ENCODE assay signal across 8 cellular contexts in the genomic region with DNA sequence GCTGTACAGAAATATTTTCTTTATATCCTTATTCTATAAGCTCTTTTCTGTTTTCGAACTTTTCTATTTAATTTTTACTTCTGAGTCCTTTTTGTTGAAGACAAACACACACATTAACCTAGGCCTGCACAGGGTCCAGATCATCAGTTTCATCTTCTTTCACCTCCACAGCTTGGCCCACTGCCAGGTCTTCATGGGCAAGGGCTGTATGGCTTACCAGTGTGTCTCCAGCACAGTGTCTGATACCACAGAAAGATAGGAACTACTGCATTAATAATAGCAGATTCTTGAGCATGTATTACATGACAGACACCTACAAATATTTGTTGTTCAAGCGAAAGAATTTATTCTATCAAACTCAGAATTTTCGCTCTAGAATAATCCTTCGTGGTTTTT. TPM values are rescaled to one million over a fixed set of nuclear protein-coding genes. Genes with fewer than 3 reads are reported as not detected.
DNase-seq lines count a peak whose midpoint lies in the region; ATAC-seq and TF ChIP-seq lines count a peak whose summit lies in the region.

No MANE protein-coding gene starts in this region.

- no peak overlapping the region for H3K4me3 Mint-ChIP-seq in T-helper 2 cell treated with Interferon-gamma antibody and Interleukin-4, amounts not matched to agents 5 μg/mL and 100 μg/mL, for 36 hours
- H3K4me3 Mint-ChIP-seq in WTC11 = no peak overlapping the region

- H3K9me3 Mint-ChIP-seq in T-helper 2 cell treated with Interferon-gamma antibody and Interleukin-4, amounts not matched to agents 5 μg/mL and 100 μg/mL, for 36 hours = no peaks in the 10 kb centered on the region
- H3K9me3 Mint-ChIP-seq in WTC11 = no peaks in the 10 kb centered on the region

- ATAC-seq in WTC11 = no peak

- no peaks in the 10 kb centered on the region for H3K27me3 Mint-ChIP-seq in T-helper 2 cell treated with Interferon-gamma antibody and Interleukin-4, amounts not matched to agents 5 μg/mL and 100 μg/mL, for 36 hours (ENCODE audit: low read depth)
- H3K27me3 Mint-ChIP-seq in WTC11 (ENCODE audit: low read depth) = no peaks in the 10 kb centered on the region

- H3K27ac Mint-ChIP-seq in T-helper 2 cell treated with Interferon-gamma antibody and Interleukin-4, amounts not matched to agents 5 μg/mL and 100 μg/mL, for 36 hours = no peak overlapping the region
- no peak overlapping the region for H3K27ac Mint-ChIP-seq in WTC11

- POLR2A ChIA-PET in WTC11 (lab: Charles Lee) = no interaction called here

- no peak for TF ChIP-seq CTCF in WTC11 (IDR thresholded peaks at IDR 0.05)

- CTCF ChIA-PET in WTC11 (lab: Charles Lee) = no interaction called here

- DNase-seq in T-helper 2 cell (peak in 3 of 5 experiments; percentile 18 to 62 (median 33)), NCI-H2029 (lab: John Stamatoyannopoulos, UW) (peak; percentile 53), dermis blood vessel endothelial cell (peak; percentile 37), SKM-1 (lab: John Stamatoyannopoulos, UW; ENCODE audit: unreplicated experiment) (no peak), WTC11 (ENCODE audit: low spot score) (no peak), epidermal melanocyte (ENCODE audit: insufficient read length, low spot score) (no peak)
- DNase-seq in T-helper 2 cell treated with Interferon-gamma antibody and Interleukin-4, amounts not matched to agents 5 μg/mL and 100 μg/mL, for 36 hours (ENCODE audit: low spot score) = no peak
- peak; percentile 19 for DNase-seq in stimulated activated CD4-positive, alpha-beta T cell treated with anti-CD3 and anti-CD28 coated beads, Interleukin-2, amount 100 ng/mL, for 4 hours (ENCODE audit: low read depth)

- H3K4me1 Mint-ChIP-seq in T-helper 2 cell treated with Interferon-gamma antibody and Interleukin-4, amounts not matched to agents 5 μg/mL and 100 μg/mL, for 36 hours (ENCODE audit: low read depth) = peaks cover 12% of the 10 kb centered on the region
- peaks cover 59% of the 10 kb centered on the region for H3K4me1 Mint-ChIP-seq in WTC11

- H3K36me3 Mint-ChIP-seq in T-helper 2 cell treated with Interferon-gamma antibody and Interleukin-4, amounts not matched to agents 5 μg/mL and 100 μg/mL, for 36 hours (ENCODE audit: low read depth) = peaks cover 4% of the 10 kb centered on the region
- H3K36me3 Mint-ChIP-seq in WTC11 = no peaks in the 10 kb centered on the region

TF ChIP-seq in WTC11, 78 proteins besides CTCF, POLR2A, EP300 and RAD21:
- TF ChIP-seq, protein P1, sequence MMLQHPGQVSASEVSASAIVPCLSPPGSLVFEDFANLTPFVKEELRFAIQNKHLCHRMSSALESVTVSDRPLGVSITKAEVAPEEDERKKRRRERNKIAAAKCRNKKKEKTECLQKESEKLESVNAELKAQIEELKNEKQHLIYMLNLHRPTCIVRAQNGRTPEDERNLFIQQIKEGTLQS (CRISPR knock-in tag; conservative IDR thresholded peaks at IDR 0.05) = no peak
- no peak for TF ChIP-seq ZNF138 (CRISPR knock-in tag; conservative IDR thresholded peaks at IDR 0.05)
- no peak for TF ChIP-seq NFATC4 (CRISPR knock-in tag; IDR thresholded peaks at IDR 0.05)
- TF ChIP-seq ZNF121 (CRISPR knock-in tag; IDR thresholded peaks at IDR 0.05) = no peak
- TF ChIP-seq, protein P2, sequence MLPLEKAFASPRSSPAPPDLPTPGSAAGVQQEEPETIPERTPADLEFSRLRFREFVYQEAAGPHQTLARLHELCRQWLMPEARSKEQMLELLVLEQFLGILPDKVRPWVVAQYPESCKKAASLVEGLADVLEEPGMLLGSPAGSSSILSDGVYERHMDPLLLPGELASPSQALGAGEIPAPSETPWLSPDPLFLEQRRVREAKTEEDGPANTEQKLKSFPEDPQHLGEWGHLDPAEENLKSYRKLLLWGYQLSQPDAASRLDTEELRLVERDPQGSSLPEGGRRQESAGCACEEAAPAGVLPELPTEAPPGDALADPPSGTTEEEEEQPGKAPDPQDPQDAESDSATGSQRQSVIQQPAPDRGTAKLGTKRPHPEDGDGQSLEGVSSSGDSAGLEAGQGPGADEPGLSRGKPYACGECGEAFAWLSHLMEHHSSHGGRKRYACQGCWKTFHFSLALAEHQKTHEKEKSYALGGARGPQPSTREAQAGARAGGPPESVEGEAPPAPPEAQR (CRISPR knock-in tag; IDR thresholded peaks at IDR 0.05) = no peak
- no peak for TF ChIP-seq RELA (CRISPR knock-in tag; IDR thresholded peaks at IDR 0.05; ENCODE audit: borderline replicate concordance)
- TF ChIP-seq ZNF671 (CRISPR knock-in tag; IDR thresholded peaks at IDR 0.05) = no peak
- TF ChIP-seq ZBTB21 (CRISPR knock-in tag; IDR thresholded peaks at IDR 0.05; ENCODE audit: borderline replicate concordance) = no peak
- no peak for TF ChIP-seq CBFB (CRISPR knock-in tag; IDR thresholded peaks at IDR 0.05; ENCODE audit: low read depth)
- TF ChIP-seq, protein P3, sequence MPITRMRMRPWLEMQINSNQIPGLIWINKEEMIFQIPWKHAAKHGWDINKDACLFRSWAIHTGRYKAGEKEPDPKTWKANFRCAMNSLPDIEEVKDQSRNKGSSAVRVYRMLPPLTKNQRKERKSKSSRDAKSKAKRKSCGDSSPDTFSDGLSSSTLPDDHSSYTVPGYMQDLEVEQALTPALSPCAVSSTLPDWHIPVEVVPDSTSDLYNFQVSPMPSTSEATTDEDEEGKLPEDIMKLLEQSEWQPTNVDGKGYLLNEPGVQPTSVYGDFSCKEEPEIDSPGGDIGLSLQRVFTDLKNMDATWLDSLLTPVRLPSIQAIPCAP (CRISPR knock-in tag; IDR thresholded peaks at IDR 0.05) = no peak
- TF ChIP-seq CREM (CRISPR knock-in tag; IDR thresholded peaks at IDR 0.05) = no peak

RNA-seq across cellular contexts. Expression of a gene that starts 24.4 kb away (rescaled TPM):
- total RNA-seq in dermis blood vessel endothelial cell (307 and 356 TPM in 2 replicates), WTC11 (2021) (134 to 145 TPM (median 138 TPM) in 3 replicates)

Comparison
In these comparisons a context has a peak if more than half of its experiments do, and no peak if none do; other contexts are left out.
1. DNase-seq: peak in T-helper 2 cell (3 of 5), NCI-H2029 (single experiment), dermis blood vessel endothelial cell (single experiment) and stimulated activated CD4-positive, alpha-beta T cell treated with anti-CD3 and anti-CD28 coated beads, Interleukin-2, amount 100 ng/mL, for 4 hours (single experiment); none in T-helper 2 cell treated with Interferon-gamma antibody and Interleukin-4, amounts not matched to agents 5 μg/mL and 100 μg/mL, for 36 hours (single experiment), SKM-1 (single experiment), WTC11 (single experiment) and epidermal melanocyte (single experiment).